ENCODE assay signal across 10 cellular contexts in the genomic region with DNA sequence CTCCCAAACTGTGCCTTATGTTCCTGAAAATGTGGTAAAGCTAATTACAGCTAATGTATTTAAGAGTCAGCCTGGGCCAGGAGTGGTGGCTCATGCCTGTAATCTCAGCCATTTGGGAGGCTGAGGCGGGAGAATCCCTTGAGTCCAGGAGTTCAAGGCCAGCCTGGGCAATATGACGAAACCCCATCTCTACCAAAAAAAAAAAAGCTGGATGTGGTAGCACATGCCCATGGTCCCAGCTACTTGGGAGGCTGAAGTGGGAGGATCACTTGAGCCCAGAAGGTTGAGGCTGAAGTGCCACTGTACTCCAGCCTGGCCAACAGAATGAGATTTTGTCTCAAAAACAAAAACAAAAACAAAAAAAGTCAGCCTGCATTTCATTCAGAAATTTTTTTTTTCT. TPM values are rescaled to one million over a fixed set of nuclear protein-coding genes. Genes with fewer than 3 reads are reported as not detected.
"Had no signal": no experiment of that assay in that cellular context is flagged by ENCODE, and none has a peak within 500 bp of the region (broad histone marks: within the 10 kb centered on the region; RNA-seq: fewer than 3 reads in every experiment).

No MANE protein-coding gene starts in this region.

- H3K27ac ChIP-seq: HL-60 had no signal

- DNase-seq: GOT3, H7, HFFc6, IMR-90 had no signal

- H3K9me3 ChIP-seq: HAP-1 had no signal

- H3K4me3 ChIP-seq: HAP-1, K562 had no signal

- H3K4me1 ChIP-seq: HAP-1 had no signal

- FAIRE-seq: K562 had no signal

- ATAC-seq: HCT116, K562 had no signal

RNA-seq across cellular contexts. Expression of gene C17orf78, which starts 33.2 kb away (rescaled TPM):
- total RNA-seq: H4, H7, HFFc6, HT1080, IMR-90, K562 had no signal
- polyA plus RNA-seq: IMR-90, K562 had no signal
